Comparison of ENCODE assay signal across 8 cellular contexts in the genomic region with DNA sequence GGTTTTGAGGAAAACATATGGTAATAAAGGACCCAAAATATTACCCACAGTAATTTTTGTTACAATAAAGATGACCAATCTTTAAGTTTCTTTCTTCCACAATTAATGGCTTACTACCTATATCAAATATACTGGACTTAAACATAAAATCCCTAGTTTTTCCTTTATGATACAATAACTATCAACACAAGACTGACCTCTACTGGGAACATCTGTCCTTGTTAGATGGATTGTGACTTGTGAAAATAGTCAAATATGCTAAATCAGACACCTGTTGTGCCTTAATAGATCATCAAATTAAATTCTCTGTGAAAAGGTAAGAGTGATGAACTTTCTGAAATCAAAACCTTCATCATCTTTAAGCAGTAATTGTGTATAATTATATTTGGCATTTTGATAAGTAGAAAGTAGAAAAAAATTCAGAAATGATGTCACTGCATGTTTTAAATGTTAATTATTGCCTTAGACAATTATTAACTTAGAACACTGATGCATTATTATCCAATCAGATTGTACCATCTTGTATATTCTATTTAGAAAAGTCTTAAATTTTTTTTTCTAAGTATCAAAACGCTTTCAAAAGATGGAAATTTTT.
DNase-seq lines count a peak whose midpoint lies in the region; ATAC-seq, FAIRE-seq and TF ChIP-seq lines count a peak whose summit lies in the region.

No MANE protein-coding gene starts in this region.

- no peak overlapping the region for H3K4me2 ChIP-seq in neural cell (ENCODE audit: low read length)

- H3K4me3 ChIP-seq in bronchial epithelial cell (ENCODE audit: low read depth, low read length) (no peak overlapping the region), neural cell (ENCODE audit: low read length) (no peak overlapping the region)

- no peaks in the 10 kb centered on the region for H3K9me2 ChIP-seq in neural cell (ENCODE audit: insufficient read depth, low read length)

- H4K20me1 ChIP-seq in neural cell (ENCODE audit: insufficient read depth), result no peaks in the 10 kb centered on the region

- in situ Hi-C loops in KBM-7 (cut with MboI; ENCODE audit: low pct_unique_long_range_greater_than_20kb, low sequenced_read_pairs), result no loop called here

- no peaks in the 10 kb centered on the region for H3K36me3 ChIP-seq in bronchial epithelial cell (ENCODE audit: control insufficient read depth, insufficient read depth, low read length)
- no peaks in the 10 kb centered on the region for H3K36me3 ChIP-seq in neural cell (ENCODE audit: insufficient read depth, low read length)

- no peak overlapping the region for H3K9ac ChIP-seq in neural cell (ENCODE audit: low read length)

- no peaks in the 10 kb centered on the region for H3F3A ChIP-seq in neural cell (ENCODE audit: insufficient read depth, low read length, poor library complexity, severe bottlenecking)

- H2AFZ ChIP-seq in neural cell (ENCODE audit: low read depth, low read length), result no peak overlapping the region

- no peak overlapping the region for H3K27ac ChIP-seq in neural cell (ENCODE audit: low read length)

- ATAC-seq in HG03159 (IDR thresholded peaks at IDR 0.05; ENCODE audit: unreplicated experiment) (no peak), HG03442 (IDR thresholded peaks at IDR 0.05; ENCODE audit: unreplicated experiment) (no peak), GM19035 (IDR thresholded peaks at IDR 0.05; ENCODE audit: unreplicated experiment) (no peak), HG03097 (IDR thresholded peaks at IDR 0.05; ENCODE audit: low FRiP score, unreplicated experiment) (no peak)

- peak; percentile 73 for TF ChIP-seq RAD21 in neural cell (conservative IDR thresholded peaks at IDR 0.05)

- no peaks in the 10 kb centered on the region for H3K9me3 ChIP-seq in neural cell (ENCODE audit: low read length)

- H3K27me3 ChIP-seq in bronchial epithelial cell (ENCODE audit: control insufficient read depth, insufficient read depth, low read length), result peaks cover 1% of the 10 kb centered on the region
- no peaks in the 10 kb centered on the region for H3K27me3 ChIP-seq in neural cell (ENCODE audit: insufficient read depth, low read depth, low read length)

- TF ChIP-seq CTCF in bronchial epithelial cell (IDR thresholded peaks at IDR 0.05; ENCODE audit: insufficient read depth, low read length, severe bottlenecking) (peak; percentile 23), neural cell (IDR thresholded peaks at IDR 0.05; ENCODE audit: poor library complexity, severe bottlenecking) (peak; percentile 72)

- TF ChIP-seq EP300 in neural cell (conservative IDR thresholded peaks at IDR 0.05; ENCODE audit: poor library complexity, severe bottlenecking), result no peak

- no peaks in the 10 kb centered on the region for H3K79me2 ChIP-seq in neural cell (replicated peaks; ENCODE audit: insufficient read depth, low read length)

- FAIRE-seq in bronchial epithelial cell (lab: Jason Lieb, UNC), result no peak

- peak; percentile 14 for DNase-seq in GM03348 (ENCODE audit: low spot score)
- DNase-seq in KBM-7, result peak; percentile 36
- peak; percentile 55 for DNase-seq in bronchial epithelial cell (ENCODE audit: low read depth)

TF ChIP-seq in neural cell, 6 proteins besides CTCF, POLR2A, EP300 and RAD21:
- TF ChIP-seq MXI1 (conservative IDR thresholded peaks at IDR 0.05; ENCODE audit: poor library complexity, severe bottlenecking) (no peak), TAF1 (IDR thresholded peaks at IDR 0.05; ENCODE audit: low read depth) (no peak), SMC3 (conservative IDR thresholded peaks at IDR 0.05; ENCODE audit: poor library complexity) (peak; percentile 74), EZH2 (IDR thresholded peaks at IDR 0.05; ENCODE audit: borderline replicate concordance, insufficient read depth, low read length, poor library complexity, severe bottlenecking) (no peak), POLR2AphosphoS5 (IDR thresholded peaks at IDR 0.05) (no peak)
- TF ChIP-seq, protein P1, sequence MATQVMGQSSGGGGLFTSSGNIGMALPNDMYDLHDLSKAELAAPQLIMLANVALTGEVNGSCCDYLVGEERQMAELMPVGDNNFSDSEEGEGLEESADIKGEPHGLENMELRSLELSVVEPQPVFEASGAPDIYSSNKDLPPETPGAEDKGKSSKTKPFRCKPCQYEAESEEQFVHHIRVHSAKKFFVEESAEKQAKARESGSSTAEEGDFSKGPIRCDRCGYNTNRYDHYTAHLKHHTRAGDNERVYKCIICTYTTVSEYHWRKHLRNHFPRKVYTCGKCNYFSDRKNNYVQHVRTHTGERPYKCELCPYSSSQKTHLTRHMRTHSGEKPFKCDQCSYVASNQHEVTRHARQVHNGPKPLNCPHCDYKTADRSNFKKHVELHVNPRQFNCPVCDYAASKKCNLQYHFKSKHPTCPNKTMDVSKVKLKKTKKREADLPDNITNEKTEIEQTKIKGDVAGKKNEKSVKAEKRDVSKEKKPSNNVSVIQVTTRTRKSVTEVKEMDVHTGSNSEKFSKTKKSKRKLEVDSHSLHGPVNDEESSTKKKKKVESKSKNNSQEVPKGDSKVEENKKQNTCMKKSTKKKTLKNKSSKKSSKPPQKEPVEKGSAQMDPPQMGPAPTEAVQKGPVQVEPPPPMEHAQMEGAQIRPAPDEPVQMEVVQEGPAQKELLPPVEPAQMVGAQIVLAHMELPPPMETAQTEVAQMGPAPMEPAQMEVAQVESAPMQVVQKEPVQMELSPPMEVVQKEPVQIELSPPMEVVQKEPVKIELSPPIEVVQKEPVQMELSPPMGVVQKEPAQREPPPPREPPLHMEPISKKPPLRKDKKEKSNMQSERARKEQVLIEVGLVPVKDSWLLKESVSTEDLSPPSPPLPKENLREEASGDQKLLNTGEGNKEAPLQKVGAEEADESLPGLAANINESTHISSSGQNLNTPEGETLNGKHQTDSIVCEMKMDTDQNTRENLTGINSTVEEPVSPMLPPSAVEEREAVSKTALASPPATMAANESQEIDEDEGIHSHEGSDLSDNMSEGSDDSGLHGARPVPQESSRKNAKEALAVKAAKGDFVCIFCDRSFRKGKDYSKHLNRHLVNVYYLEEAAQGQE (IDR thresholded peaks at IDR 0.05; ENCODE audit: borderline replicate concordance), result no peak
